Comparison of ENCODE assay signal across 16 cellular contexts in genomic region chr7:130293521-130293920, GRCh38. TPM values are rescaled to one million over a fixed set of nuclear protein-coding genes. Genes with fewer than 3 reads are reported as not detected.
A peak's percentile ranks its signal among the peaks of the same experiment; 100 is the strongest.
DNase-seq lines count a peak whose midpoint lies in the region; ATAC-seq and TF ChIP-seq lines count a peak whose summit lies in the region.
"Had no signal": no experiment of that assay in that cellular context is flagged by ENCODE, and none has a peak within 500 bp of the region (broad histone marks: within the 10 kb centered on the region; RNA-seq: fewer than 3 reads in every experiment).

No MANE protein-coding gene starts in this region.

- no peak overlapping the region for H3K4me3 ChIP-seq in GM12865 (ENCODE audit: low read depth, low read length)
- H3K4me3 ChIP-seq: cardiac muscle cell, esophagus muscularis mucosa, thyroid gland had no signal

- no peak overlapping the region for H3K4me3 Mint-ChIP-seq in activated naive CD4-positive, alpha-beta T cell treated with anti-CD3 and anti-CD28 coated beads for 36 hours
- H3K4me3 Mint-ChIP-seq: H9, immature natural killer cell had no signal

- CTCF ChIA-PET in activated naive CD4-positive, alpha-beta T cell treated with anti-CD3 and anti-CD28 coated beads for 36 hours (lab: Charles Lee) = interaction anchor here (0.7 to 0.8 kb wide), 2 partner anchors 13 to 57 kb away, joined by 3 to 4 read pairs; no protein-coding TSS in a partner anchor

- no peaks in the 10 kb centered on the region for H3K36me3 Mint-ChIP-seq in activated naive CD4-positive, alpha-beta T cell treated with anti-CD3 and anti-CD28 coated beads for 36 hours (ENCODE audit: low read depth)
- H3K36me3 Mint-ChIP-seq: immature natural killer cell had no signal

- intact Hi-C loops in activated naive CD4-positive, alpha-beta T cell treated with anti-CD3 and anti-CD28 coated beads for 36 hours (cut with micrococcal nuclease) = no loop called here

- DNase-seq in GM12865 (ENCODE audit: low read depth) (peak; percentile 53), mesenteric fat pad (ENCODE audit: low spot score) (peak; percentile 9), activated gamma-delta T cell treated with Interleukin-2 at 50 U/mL for 16 hours (no peak), NCI-H2107 treated with DMSO at 0.1 percent for 48 hours (lab: John Stamatoyannopoulos, UW; ENCODE audit: unreplicated experiment) (no peak)
- no peak for DNase-seq in activated naive CD4-positive, alpha-beta T cell treated with anti-CD3 and anti-CD28 coated beads for 36 hours
- DNase-seq in activated CD4-positive, CD25-positive, alpha-beta regulatory T cell treated with anti-CD3 and anti-CD28 coated beads, Interleukin-2, amount 50 U/mL, for 72 hours = no peak
- DNase-seq: activated CD4-positive, alpha-beta T cell treated with anti-CD3 and anti-CD28 coated beads for 4 hours; BE2C; H9; immature natural killer cell; NCI-H510A treated with DMSO at 0.1 percent for 48 hours; thyroid gland had no signal

- ATAC-seq in HG03025 (IDR thresholded peaks at IDR 0.05; ENCODE audit: low FRiP score, unreplicated experiment) (peak; percentile 68), SK-N-SH treated with all-trans-retinoic acid at 6 μM for 48 hours (peak; percentile 1; the same call in 1 of the 3 replicates)

- H3K4me1 Mint-ChIP-seq in activated naive CD4-positive, alpha-beta T cell treated with anti-CD3 and anti-CD28 coated beads for 36 hours (ENCODE audit: low read depth) = no peaks in the 10 kb centered on the region
- H3K4me1 Mint-ChIP-seq: H9, immature natural killer cell had no signal

- no peaks in the 10 kb centered on the region for H3K27me3 Mint-ChIP-seq in activated naive CD4-positive, alpha-beta T cell treated with anti-CD3 and anti-CD28 coated beads for 36 hours (ENCODE audit: low read depth)

- no peak for TF ChIP-seq CTCF in GM12865 (IDR thresholded peaks at IDR 0.05; ENCODE audit: insufficient read depth, low read depth, low read length, missing control alignments)

- H3K9me3 Mint-ChIP-seq in activated naive CD4-positive, alpha-beta T cell treated with anti-CD3 and anti-CD28 coated beads for 36 hours = no peaks in the 10 kb centered on the region
- H3K9me3 Mint-ChIP-seq: immature natural killer cell had no signal

- H3K27ac Mint-ChIP-seq in activated naive CD4-positive, alpha-beta T cell treated with anti-CD3 and anti-CD28 coated beads for 36 hours = no peak overlapping the region
- H3K27ac Mint-ChIP-seq: H9, immature natural killer cell had no signal

TF ChIP-seq in SK-N-SH treated with all-trans-retinoic acid at 6 μM for 48 hours, 23 proteins besides CTCF, POLR2A, EP300 and RAD21:
- no peak for TF ChIP-seq ZNF565 (CRISPR knock-in tag; conservative IDR thresholded peaks at IDR 0.05; ENCODE audit: low read depth)
- no peak for TF ChIP-seq ZC3H10 (CRISPR knock-in tag; IDR thresholded peaks at IDR 0.05)
- no peak for TF ChIP-seq POU6F1 (CRISPR knock-in tag; IDR thresholded peaks at IDR 0.05; ENCODE audit: borderline replicate concordance, low read depth)
- no peak for TF ChIP-seq ESRRG (CRISPR knock-in tag; IDR thresholded peaks at IDR 0.05)
- TF ChIP-seq ZNF70 (CRISPR knock-in tag; IDR thresholded peaks at IDR 0.05) = no peak
- no peak for TF ChIP-seq CREB5 (CRISPR knock-in tag; IDR thresholded peaks at IDR 0.05; ENCODE audit: low read depth)
- no peak for TF ChIP-seq TOX (CRISPR knock-in tag; IDR thresholded peaks at IDR 0.05; ENCODE audit: borderline replicate concordance)
- TF ChIP-seq BACH2 (CRISPR knock-in tag; IDR thresholded peaks at IDR 0.05; ENCODE audit: borderline replicate concordance) = no peak
- TF ChIP-seq TCF4 (CRISPR knock-in tag; IDR thresholded peaks at IDR 0.05; ENCODE audit: borderline replicate concordance) = no peak
- TF ChIP-seq ZFP30 (CRISPR knock-in tag; IDR thresholded peaks at IDR 0.05) = no peak

RNA-seq across cellular contexts. Expression of gene CPA4, which starts 0.6 kb away (rescaled TPM):
- total RNA-seq in mesenteric fat pad = 3.2 TPM
- total RNA-seq in activated naive CD4-positive, alpha-beta T cell treated with anti-CD3 and anti-CD28 coated beads for 36 hours = not detected
- total RNA-seq: cardiac muscle cell, esophagus muscularis mucosa, H9, thyroid gland had no signal

RNA-seq across cellular contexts. Expression of gene CPA2, which starts 26.9 kb away (rescaled TPM):
- total RNA-seq in mesenteric fat pad = 2.2 TPM
- not detected for total RNA-seq in activated naive CD4-positive, alpha-beta T cell treated with anti-CD3 and anti-CD28 coated beads for 36 hours
- total RNA-seq: esophagus muscularis mucosa, H9, thyroid gland had no signal

RNA-seq across cellular contexts. Expression of gene CPA5, which starts 51.1 kb away (rescaled TPM):
- total RNA-seq in mesenteric fat pad = not detected
- total RNA-seq in activated naive CD4-positive, alpha-beta T cell treated with anti-CD3 and anti-CD28 coated beads for 36 hours = under 1 TPM; 0.74 to 0.88 TPM
- total RNA-seq: cardiac muscle cell, esophagus muscularis mucosa, H9, thyroid gland had no signal

Comparison
In these comparisons a context has a peak if more than half of its experiments do, and no peak if none do; other contexts are left out.
1. DNase-seq: peak in GM12865 (single experiment) and mesenteric fat pad (single experiment); none in activated naive CD4-positive, alpha-beta T cell treated with anti-CD3 and anti-CD28 coated beads for 36 hours (single experiment), activated gamma-delta T cell treated with Interleukin-2 at 50 U/mL for 16 hours (single experiment), NCI-H2107 treated with DMSO at 0.1 percent for 48 hours (single experiment) and activated CD4-positive, CD25-positive, alpha-beta regulatory T cell treated with anti-CD3 and anti-CD28 coated beads, Interleukin-2, amount 50 U/mL, for 72 hours (single experiment).